In genomic region chr1:171345536-171345935, GRCh38 we compare ENCODE assay signal across 21 cellular contexts. TPM values are rescaled to one million over a fixed set of nuclear protein-coding genes. Genes with fewer than 3 reads are reported as not detected.
A peak's percentile ranks its signal among the peaks of the same experiment; 100 is the strongest.
DNase-seq lines count a peak whose midpoint lies in the region; ATAC-seq and TF ChIP-seq lines count a peak whose summit lies in the region.
"Had no signal": no experiment of that assay in that cellular context is flagged by ENCODE, and none has a peak within 500 bp of the region (broad histone marks: within the 10 kb centered on the region; RNA-seq: fewer than 3 reads in every experiment).

No MANE protein-coding gene starts in this region.

- in situ Hi-C loops in GM23248 (cut with MboI) = no loop called here

- peaks cover 20% of the 10 kb centered on the region for H3K4me1 ChIP-seq in ACC112 (ENCODE audit: control insufficient read depth, insufficient read depth, low read length, unreplicated experiment)
- H3K4me1 ChIP-seq in GM23248 (ENCODE audit: insufficient read depth) = 0 out of 2 replicates have a peak, but pooled peaks cover 3% of the 10 kb centered on the region
- H3K4me1 ChIP-seq: A549, Caco-2 had no signal

- H3K9ac ChIP-seq in GM23248 = no peak overlapping the region

- peak; percentile 36 for DNase-seq in GM23248
- DNase-seq in cardiac fibroblast (ENCODE audit: low read depth in 2 of 2) = peak; percentile 53 to 70
- peak; percentile 55 for DNase-seq in fibroblast of pulmonary artery (ENCODE audit: low read depth)
- DNase-seq in SHP77 (lab: John Stamatoyannopoulos, UW) = no peak
- no peak for DNase-seq in NCI-H2107 treated with DMSO at 0.1 percent for 48 hours (lab: John Stamatoyannopoulos, UW; ENCODE audit: unreplicated experiment)
- DNase-seq in NCI-H345 (lab: John Stamatoyannopoulos, UW) = no peak
- DNase-seq: AML-193; Caco-2; CD4-positive, CD25-positive, alpha-beta regulatory T cell; DMS153; GF-D8; GOT3; NCI-H1105; NCI-H2081; NCI-H510A treated with DMSO at 0.1 percent for 48 hours; NCI-H82 had no signal

- no peaks in the 10 kb centered on the region for H3K9me3 ChIP-seq in GM23248 (ENCODE audit: low read depth)
- H3K9me3 ChIP-seq: A549 had no signal

- H3K79me2 ChIP-seq in ACC112 (ENCODE audit: control insufficient read depth, insufficient read depth, low read length, unreplicated experiment) (no peaks in the 10 kb centered on the region), GM23248 (ENCODE audit: insufficient read depth) (no peaks in the 10 kb centered on the region)

- no peaks in the 10 kb centered on the region for H3K27me3 ChIP-seq in ACC112 (ENCODE audit: insufficient read depth, low read length)
- H3K27me3 ChIP-seq in GM23248 (replicated peaks; ENCODE audit: insufficient read depth) = no peaks in the 10 kb centered on the region

- TF ChIP-seq CTCF in cardiac fibroblast (IDR thresholded peaks at IDR 0.05; ENCODE audit: low read depth, low read length) (no peak), fibroblast of pulmonary artery (IDR thresholded peaks at IDR 0.05; ENCODE audit: low read length, missing control alignments) (no peak)

- no peak overlapping the region for H2AFZ ChIP-seq in ACC112 (ENCODE audit: low read length, unreplicated experiment)
- H2AFZ ChIP-seq in GM23248 = no peak overlapping the region

- H3K27ac ChIP-seq in ACC112 (ENCODE audit: low read depth, low read length) (peak overlapping the region; percentile 32), GM23248 (no peak overlapping the region)
- H3K27ac ChIP-seq: A549 had no signal

- H3K36me3 ChIP-seq in ACC112 (ENCODE audit: insufficient read depth, low read length) = no peaks in the 10 kb centered on the region
- H3K36me3 ChIP-seq in GM23248 (ENCODE audit: low read depth) = no peaks in the 10 kb centered on the region

- H3K9me2 ChIP-seq in GM23248 (ENCODE audit: insufficient read depth) = no peaks in the 10 kb centered on the region

- no peak overlapping the region for H3K4me2 ChIP-seq in GM23248 (ENCODE audit: unreplicated experiment)
- H3K4me2 ChIP-seq: A549 had no signal

- no peaks in the 10 kb centered on the region for H4K20me1 ChIP-seq in GM23248 (ENCODE audit: insufficient read depth)

- no peak for ATAC-seq in HG03442 (IDR thresholded peaks at IDR 0.05; ENCODE audit: unreplicated experiment)
- ATAC-seq: A549, HCT116, K562 had no signal

- H3K4me3 ChIP-seq in ACC112 (ENCODE audit: low read depth, low read length) = no peak overlapping the region
- no peak overlapping the region for H3K4me3 ChIP-seq in GM23248
- H3K4me3 ChIP-seq in cardiac fibroblast (replicated peaks in 1 of 2; ENCODE audit: low read depth in 2 of 2, low read length in 2 of 2) = no peak overlapping the region
- H3K4me3 ChIP-seq in fibroblast of pulmonary artery (replicated peaks; ENCODE audit: low read depth, low read length) = no peak overlapping the region
- H3K4me3 ChIP-seq: A549, K562 had no signal

- H3F3A ChIP-seq in GM23248 (ENCODE audit: insufficient read depth) = no peaks in the 10 kb centered on the region

RNA-seq across cellular contexts. Expression of gene FMO4, which starts 31.6 kb away (rescaled TPM):
- total RNA-seq in GM23248 (2014; rRNA removed; shearing (Covaris generic)) = 1.6 and 1.7 TPM in 2 replicates
- polyA plus RNA-seq in GM23248 (2016; fragmentation: Nextera tagmentation; extraction: Ambion mirVana) = 0.82 and 1.4 TPM in 2 replicates

Comparison
In these comparisons a context has a peak if more than half of its experiments do, and no peak if none do; other contexts are left out.
1. DNase-seq: peak in GM23248 (single experiment), cardiac fibroblast (2 of 2) and fibroblast of pulmonary artery (single experiment); none in SHP77 (0 of 2), NCI-H2107 treated with DMSO at 0.1 percent for 48 hours (single experiment) and NCI-H345 (single experiment).